17 cellular contexts compared by ENCODE assay signal in genomic region chr3:43968465-43968864, GRCh38.
"Had no signal": no experiment of that assay in that cellular context is flagged by ENCODE, and none has a peak within 500 bp of the region (broad histone marks: within the 10 kb centered on the region; RNA-seq: fewer than 3 reads in every experiment).

No MANE protein-coding gene starts in this region.

- H3K4me1 ChIP-seq: pancreas, suprapubic skin, upper lobe of left lung had no signal

- H3K36me3 ChIP-seq: pancreas, suprapubic skin, upper lobe of left lung had no signal

- DNase-seq: activated CD4-positive, alpha-beta T cell treated with anti-CD3 and anti-CD28 coated beads, Interleukin-2, amount 10 ng/mL, durations not matched to agents 7 days and 5 days; activated CD4-positive, CD25-positive, alpha-beta regulatory T cell; activated naive CD4-positive, alpha-beta T cell treated with anti-CD3 and anti-CD28 coated beads, Interleukin-2, amount 10 ng/mL, durations not matched to agents 7 days and 5 days; central memory CD4-positive, alpha-beta T cell; effector memory CD8-positive, alpha-beta T cell; left colon; midbrain; naive B cell; pancreas; stimulated activated CD4-positive, alpha-beta T cell treated with anti-CD3 and anti-CD28 coated beads, Interleukin-4, amount 100 ng/mL, for 1 hour; stimulated activated CD8-positive, alpha-beta memory T cell treated with anti-CD3 and anti-CD28 coated beads, Interleukin-4, amount 100 ng/mL, for 48 hours; stimulated activated naive CD8-positive, alpha-beta T cell treated with anti-CD3 and anti-CD28 coated beads, Interleukin-15, Interleukin-2, amounts not matched to agents 100 U/mL and 50 U/mL, for 24 hours; upper lobe of left lung had no signal

- H3K4me2 ChIP-seq: hepatocyte had no signal

- H2AFZ ChIP-seq: hepatocyte had no signal

- H3K27ac ChIP-seq: coronary artery, hepatocyte, pancreas, suprapubic skin, upper lobe of left lung had no signal

- ATAC-seq: effector memory CD8-positive, alpha-beta T cell; left colon; pancreas; stimulated activated naive CD8-positive, alpha-beta T cell treated with anti-CD3 and anti-CD28 coated beads, Interleukin-15, Interleukin-2, amounts not matched to agents 100 U/mL and 50 U/mL, for 24 hours had no signal

- H3K27me3 ChIP-seq: pancreas, suprapubic skin, upper lobe of left lung had no signal

- H3K9me3 ChIP-seq: pancreas, suprapubic skin, upper lobe of left lung had no signal

- H3K4me3 ChIP-seq: coronary artery, hepatocyte, lung, pancreas, suprapubic skin, upper lobe of left lung had no signal
